18 cellular contexts compared by ENCODE assay signal in the genomic region with DNA sequence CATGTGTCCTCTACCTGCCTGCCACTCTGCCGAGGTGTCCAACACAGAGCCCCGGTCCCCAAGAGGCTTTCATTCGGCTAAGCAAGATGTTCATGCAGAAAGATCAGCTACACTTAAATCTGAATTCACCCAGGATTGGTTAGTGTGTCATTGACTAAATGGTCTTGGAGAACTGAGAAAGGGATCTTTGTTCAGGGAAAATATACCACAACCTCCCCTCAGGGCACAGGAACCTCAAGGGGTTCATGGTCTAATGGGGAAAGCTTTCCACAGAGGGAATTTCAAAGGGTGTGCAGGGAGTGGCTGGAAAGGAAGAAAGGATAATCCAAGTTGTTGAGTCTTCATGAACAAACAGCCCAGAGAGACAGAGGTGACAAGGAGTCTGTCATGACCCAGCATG. TPM values are rescaled to one million over a fixed set of nuclear protein-coding genes. Genes with fewer than 3 reads are reported as not detected.
DNase-seq lines count a peak whose midpoint lies in the region.
"Had no signal": no experiment of that assay in that cellular context is flagged by ENCODE, and none has a peak within 500 bp of the region (broad histone marks: within the 10 kb centered on the region; RNA-seq: fewer than 3 reads in every experiment).

No MANE protein-coding gene starts in this region.

- H3K4ac ChIP-seq in trophoblast cell (ENCODE audit: low read depth, low read length), result no peak overlapping the region

- no peaks in the 10 kb centered on the region for H3K79me2 ChIP-seq in trophoblast cell (ENCODE audit: control insufficient read depth, insufficient read depth, low read length, poor library complexity)

- H3K36me3 ChIP-seq in trophoblast cell (ENCODE audit: control insufficient read depth in 1 of 2, insufficient read depth in 2 of 2, low read length in 2 of 2), result no peaks in the 10 kb centered on the region
- H3K36me3 ChIP-seq: BLaER1, HAP-1 had no signal

- H3K23ac ChIP-seq in trophoblast cell (ENCODE audit: low read length), result no peak overlapping the region

- H3K18ac ChIP-seq in trophoblast cell (ENCODE audit: low read length), result no peak overlapping the region

- no peak overlapping the region for H3K9ac ChIP-seq in trophoblast cell (ENCODE audit: low read length)
- H3K9ac ChIP-seq: BLaER1 had no signal

- H2BK12ac ChIP-seq in trophoblast cell (ENCODE audit: low read length), result no peak overlapping the region

- no peak overlapping the region for H3K27ac ChIP-seq in trophoblast cell (ENCODE audit: low read depth, low read length)
- H3K27ac ChIP-seq: BLaER1, C4-2B had no signal

- H4K12ac ChIP-seq in trophoblast cell (ENCODE audit: low read depth, low read length), result no peak overlapping the region

- DNase-seq in RPMI7951 (ENCODE audit: low read depth) (peak; percentile 33), epidermal melanocyte (ENCODE audit: insufficient read length, low spot score) (peak; percentile 55), trophoblast cell (no peak), NCI-H510A treated with DMSO at 0.1 percent for 48 hours (lab: John Stamatoyannopoulos, UW) (no peak), pons (ENCODE audit: low spot score) (no peak), T1000 (lab: John Stamatoyannopoulos, UW) (no peak)
- DNase-seq: CD4-positive, CD25-positive, alpha-beta regulatory T cell; CD8-positive, alpha-beta T cell; DMS 273 treated with DMSO at 0.1 percent for 48 hours; DMS79; EL; GDM1; HFFc6 had no signal

- no peaks in the 10 kb centered on the region for H3K79me1 ChIP-seq in trophoblast cell (ENCODE audit: low read length)

- H4K8ac ChIP-seq in trophoblast cell (ENCODE audit: low read depth, low read length), result no peak overlapping the region

- no peak overlapping the region for H2BK5ac ChIP-seq in trophoblast cell (ENCODE audit: low read depth, low read length, poor library complexity)

- H2AK5ac ChIP-seq in trophoblast cell (ENCODE audit: low read length), result no peak overlapping the region

- H3K4me1 ChIP-seq in trophoblast cell (ENCODE audit: control insufficient read depth in 1 of 2, insufficient read depth in 2 of 2, low read length in 2 of 2), result peaks cover 3 to 4% of the 10 kb centered on the region in 2 experiments
- H3K4me1 ChIP-seq: BLaER1, HAP-1 had no signal

- H3K9me3 ChIP-seq in trophoblast cell (ENCODE audit: insufficient read depth, low read depth, low read length), result peaks cover 2% of the 10 kb centered on the region
- H3K9me3 ChIP-seq: HAP-1 had no signal

- no peak overlapping the region for H4K91ac ChIP-seq in trophoblast cell (ENCODE audit: low read depth, low read length)

- H3K4me2 ChIP-seq in trophoblast cell (ENCODE audit: low read length), result no peak overlapping the region
- H3K4me2 ChIP-seq: BLaER1, GM23338 had no signal

- WGBS in trophoblast cell (ENCODE audit: extremely low coverage, insufficient coverage, insufficient read length), result no CpG with 5 or more reads among the region's 3 CpGs

- no peak overlapping the region for H2AFZ ChIP-seq in trophoblast cell (ENCODE audit: insufficient read depth, low read length, poor library complexity)
- H2AFZ ChIP-seq: GM23338 had no signal

- H3K4me3 ChIP-seq in trophoblast cell (ENCODE audit: low read depth, low read length), result peak overlapping the region; percentile 11
- H3K4me3 ChIP-seq: BLaER1, GM12878, GM23338, HAP-1 had no signal

- no peaks in the 10 kb centered on the region for H3K27me3 ChIP-seq in trophoblast cell (ENCODE audit: insufficient read depth, low read length)
- H3K27me3 ChIP-seq: BLaER1 had no signal

- H3K14ac ChIP-seq in trophoblast cell (ENCODE audit: low read length), result no peak overlapping the region

- no peak overlapping the region for H2BK120ac ChIP-seq in trophoblast cell (ENCODE audit: insufficient read depth, low read length, poor library complexity)

RNA-seq across cellular contexts. Expression of gene POP4, which starts 14.4 kb away (rescaled TPM):
- 134 and 145 TPM in 2 replicates for total RNA-seq in RPMI7951 (2014; rRNA removed; shearing (Covaris generic))
- 76.3 and 81.4 TPM in 2 replicates for polyA plus RNA-seq in trophoblast cell (2013)

Comparison
In these comparisons a context has a peak if more than half of its experiments do, and no peak if none do; other contexts are left out.
1. DNase-seq: peak in RPMI7951 (single experiment) and epidermal melanocyte (single experiment); none in trophoblast cell (0 of 2), NCI-H510A treated with DMSO at 0.1 percent for 48 hours (single experiment), pons (single experiment) and T1000 (single experiment).